9 cellular contexts compared by ENCODE assay signal in genomic region chr21:25456672-25457071, GRCh38.
DNase-seq lines count a peak whose midpoint lies in the region; ATAC-seq and TF ChIP-seq lines count a peak whose summit lies in the region.
"Had no signal": no experiment of that assay in that cellular context is flagged by ENCODE, and none has a peak within 500 bp of the region (broad histone marks: within the 10 kb centered on the region; RNA-seq: fewer than 3 reads in every experiment).

No MANE protein-coding gene starts in this region.

- no peaks in the 10 kb centered on the region for H3K27me3 ChIP-seq in Peyer's patch
- H3K27me3 ChIP-seq: neural progenitor cell had no signal

- no peak overlapping the region for H3K4me3 ChIP-seq in mucosa of descending colon
- no peak overlapping the region for H3K4me3 ChIP-seq in Peyer's patch
- H3K4me3 ChIP-seq: neural progenitor cell had no signal

- CTCF ChIA-PET in GM10248 (lab: Yijun Ruan, JAX) = interaction anchor here (1.0 to 1.8 kb wide), 6 partner anchors 10 to 57 kb away, joined by 3 to 5 read pairs (median 4); no protein-coding TSS in a partner anchor

- peak overlapping the region in 2 of 4 donors; percentile 39 to 44 for H3K27ac ChIP-seq in Peyer's patch
- H3K27ac ChIP-seq: neural progenitor cell had no signal

- H3K4me1 ChIP-seq in mucosa of descending colon (ENCODE audit: low read depth) (no peaks in the 10 kb centered on the region), Peyer's patch (peaks cover 0 to 10% (median 0%) of the 10 kb centered on the region in 4 donors)
- H3K4me1 ChIP-seq: neural progenitor cell had no signal

- intact Hi-C loops in mucosa of descending colon (cut with DNase I, micrococcal nuclease) (no loop called here), cardiac septum (cut with DNase I) (no loop called here)

- TF ChIP-seq CTCF in GM10248 (IDR thresholded peaks at IDR 0.05; ENCODE audit: control extremely low read depth, extremely low read depth, low read depth, missing control alignments) = no peak
- no peak for TF ChIP-seq CTCF in mucosa of descending colon (IDR thresholded peaks at IDR 0.05)
- TF ChIP-seq CTCF in Peyer's patch (IDR thresholded peaks at IDR 0.05) = no peak

- ATAC-seq in GM21723 (IDR thresholded peaks at IDR 0.05; ENCODE audit: unreplicated experiment) (peak; percentile 47), mucosa of descending colon (peak; percentile 10)

- no peak for TF ChIP-seq POLR2A in Peyer's patch (IDR thresholded peaks at IDR 0.05)

- DNase-seq in GM10248 (ENCODE audit: extremely low spot score) (peak; percentile 20), OCI-M1 (lab: John Stamatoyannopoulos, UW) (peak; percentile 20), mucosa of descending colon (no peak), AML-193 (lab: John Stamatoyannopoulos, UW) (no peak), anterior cingulate cortex (lab: John Stamatoyannopoulos, UW) (no peak), Peyer's patch (no peak), cardiac septum (ENCODE audit: low spot score) (no peak)

- POLR2A ChIA-PET in GM10248 (lab: Yijun Ruan, JAX) = interaction anchor here (0.9 kb wide), 1 partner anchor 29 kb away, joined by 3 read pairs; no protein-coding TSS in a partner anchor

- H3K9me3 ChIP-seq in mucosa of descending colon = no peaks in the 10 kb centered on the region
- H3K9me3 ChIP-seq in Peyer's patch = no peaks in the 10 kb centered on the region

- H3K36me3 ChIP-seq in mucosa of descending colon (ENCODE audit: low read depth) (no peaks in the 10 kb centered on the region), Peyer's patch (no peaks in the 10 kb centered on the region)
- H3K36me3 ChIP-seq: neural progenitor cell had no signal

Comparison
In these comparisons a context has a peak if more than half of its experiments do, and no peak if none do; other contexts are left out.
1. DNase-seq: peak in GM10248 (single experiment) and OCI-M1 (single experiment); none in mucosa of descending colon (0 of 3), AML-193 (0 of 2), anterior cingulate cortex (0 of 58), Peyer's patch (0 of 3) and cardiac septum (single experiment).